Comparison of ENCODE assay signal across 1 cellular context in the genomic region with DNA sequence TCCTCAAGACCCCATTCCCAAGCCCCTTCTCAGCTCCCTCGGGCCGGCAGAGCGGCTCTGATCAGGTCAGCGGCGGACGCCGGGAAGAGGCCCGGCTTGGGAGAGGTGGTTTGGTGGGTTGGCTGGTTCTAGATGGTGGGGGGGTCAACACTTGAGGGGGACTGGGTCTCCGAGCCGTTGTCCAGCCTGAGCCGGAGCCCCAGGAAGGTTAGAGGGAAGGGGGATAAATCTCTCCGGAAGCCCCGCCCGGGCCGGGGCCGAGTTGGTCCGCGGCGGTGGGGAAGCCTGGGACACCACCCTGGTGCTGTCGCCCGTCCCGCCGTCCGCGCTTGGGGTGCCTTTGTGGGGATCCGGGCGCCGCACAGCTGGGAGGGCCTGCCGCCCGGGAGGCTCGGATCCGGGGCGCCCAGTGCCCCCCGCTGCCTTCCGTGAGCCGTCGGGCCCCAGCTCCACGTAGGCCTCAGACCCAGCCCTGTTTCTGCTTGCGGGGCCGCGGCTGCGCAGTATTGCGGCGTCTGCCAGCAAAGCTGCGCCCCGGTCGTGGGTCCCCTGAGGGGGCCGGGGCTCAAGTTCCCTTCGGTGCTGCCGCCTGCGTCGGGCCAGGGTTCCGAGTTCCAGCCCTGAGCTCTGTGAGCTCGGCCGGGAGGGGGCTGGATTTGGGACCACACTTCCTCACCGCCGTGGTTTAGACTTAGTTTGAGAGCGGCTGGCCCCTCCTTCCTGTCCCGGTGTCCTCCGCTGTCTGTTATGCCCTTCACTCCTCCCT.
TF ChIP-seq lines count a peak whose summit lies in the region.

No MANE protein-coding gene starts in this region.

TF ChIP-seq in HEK293, 187 proteins besides CTCF, POLR2A, EP300 and RAD21 (continued from another document and continues in another):
- TF ChIP-seq ZNF175 (tag by site-specific recombination; IDR thresholded peaks at IDR 0.05), result no peak
- TF ChIP-seq ZXDB (tag by site-specific recombination; IDR thresholded peaks at IDR 0.05), result no peak; the same call in 1 of the 2 replicates
- no peak for TF ChIP-seq ZFP37 (tag by site-specific recombination; IDR thresholded peaks at IDR 0.05)
- no peak for TF ChIP-seq ZNF843 (tag by site-specific recombination; IDR thresholded peaks at IDR 0.05)
- TF ChIP-seq ZNF514 (tag by site-specific recombination; IDR thresholded peaks at IDR 0.05), result no peak
- no peak for TF ChIP-seq ZNF654 (tag by site-specific recombination; IDR thresholded peaks at IDR 0.05; ENCODE audit: low read depth)
- no peak for TF ChIP-seq ZNF830 (tag by site-specific recombination; IDR thresholded peaks at IDR 0.05; ENCODE audit: low read depth)
- 0 out of 2 replicates have a peak, but pooled peaks have one; percentile 27 for TF ChIP-seq TRIM28 (IDR thresholded peaks at IDR 0.05; ENCODE audit: borderline replicate concordance, low read length)
- TF ChIP-seq GLI4 (tag by site-specific recombination; IDR thresholded peaks at IDR 0.05), result no peak; the same call in 1 of the 2 replicates
- TF ChIP-seq, protein P1, sequence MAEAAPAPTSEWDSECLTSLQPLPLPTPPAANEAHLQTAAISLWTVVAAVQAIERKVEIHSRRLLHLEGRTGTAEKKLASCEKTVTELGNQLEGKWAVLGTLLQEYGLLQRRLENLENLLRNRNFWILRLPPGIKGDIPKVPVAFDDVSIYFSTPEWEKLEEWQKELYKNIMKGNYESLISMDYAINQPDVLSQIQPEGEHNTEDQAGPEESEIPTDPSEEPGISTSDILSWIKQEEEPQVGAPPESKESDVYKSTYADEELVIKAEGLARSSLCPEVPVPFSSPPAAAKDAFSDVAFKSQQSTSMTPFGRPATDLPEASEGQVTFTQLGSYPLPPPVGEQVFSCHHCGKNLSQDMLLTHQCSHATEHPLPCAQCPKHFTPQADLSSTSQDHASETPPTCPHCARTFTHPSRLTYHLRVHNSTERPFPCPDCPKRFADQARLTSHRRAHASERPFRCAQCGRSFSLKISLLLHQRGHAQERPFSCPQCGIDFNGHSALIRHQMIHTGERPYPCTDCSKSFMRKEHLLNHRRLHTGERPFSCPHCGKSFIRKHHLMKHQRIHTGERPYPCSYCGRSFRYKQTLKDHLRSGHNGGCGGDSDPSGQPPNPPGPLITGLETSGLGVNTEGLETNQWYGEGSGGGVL (tag by site-specific recombination; IDR thresholded peaks at IDR 0.05), result peak; percentile 48; the same call in 1 of the 2 replicates
- no peak for TF ChIP-seq SALL2 (tag by site-specific recombination; IDR thresholded peaks at IDR 0.05; ENCODE audit: borderline replicate concordance)
- TF ChIP-seq SP2 (tag by site-specific recombination; IDR thresholded peaks at IDR 0.05), result peak; percentile 32
- no peak for TF ChIP-seq ZNF394 (tag by site-specific recombination; IDR thresholded peaks at IDR 0.05; ENCODE audit: borderline replicate concordance)
- no peak for TF ChIP-seq HOXC10 (CRISPR knock-in tag; IDR thresholded peaks at IDR 0.05)
- no peak for TF ChIP-seq YY1 (tag by site-specific recombination; IDR thresholded peaks at IDR 0.05)
- TF ChIP-seq GLIS1 (tag by site-specific recombination; IDR thresholded peaks at IDR 0.05), result peak; percentile 63
- TF ChIP-seq, protein P2, sequence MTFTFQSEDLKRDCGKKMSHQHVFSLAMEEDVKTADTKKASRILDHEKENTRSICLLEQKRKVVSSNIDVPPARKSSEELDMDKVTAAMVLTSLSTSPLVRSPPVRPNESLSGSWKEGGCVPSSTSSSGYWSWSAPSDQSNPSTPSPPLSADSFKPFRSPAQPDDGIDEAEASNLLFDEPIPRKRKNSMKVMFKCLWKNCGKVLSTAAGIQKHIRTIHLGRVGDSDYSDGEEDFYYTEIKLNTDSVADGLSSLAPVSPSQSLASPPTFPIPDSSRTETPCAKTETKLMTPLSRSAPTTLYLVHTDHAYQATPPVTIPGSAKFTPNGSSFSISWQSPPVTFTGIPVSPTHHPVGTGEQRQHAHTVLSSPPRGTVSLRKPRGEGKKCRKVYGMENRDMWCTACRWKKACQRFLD (tag by site-specific recombination; IDR thresholded peaks at IDR 0.05), result no peak
- no peak for TF ChIP-seq ZNF211 (tag by site-specific recombination; IDR thresholded peaks at IDR 0.05; ENCODE audit: low read depth)
- TF ChIP-seq ZNF660 (tag by site-specific recombination; IDR thresholded peaks at IDR 0.05), result peak; percentile 50
- TF ChIP-seq ZBTB1 (tag by site-specific recombination; IDR thresholded peaks at IDR 0.05), result no peak
- TF ChIP-seq ZNF629 (tag by site-specific recombination; IDR thresholded peaks at IDR 0.05), result no peak
- no peak for TF ChIP-seq ZNF2 (tag by site-specific recombination; IDR thresholded peaks at IDR 0.05)
- TF ChIP-seq ZNF248 (tag by site-specific recombination; IDR thresholded peaks at IDR 0.05), result no peak
- no peak for TF ChIP-seq REPIN1 (tag by site-specific recombination; IDR thresholded peaks at IDR 0.05; ENCODE audit: low read depth)
- TF ChIP-seq OVOL3 (tag by site-specific recombination; IDR thresholded peaks at IDR 0.05), result 0 out of 2 replicates have a peak, but pooled peaks have one; percentile 11
- 0 out of 2 replicates have a peak, but pooled peaks have one; percentile 4 for TF ChIP-seq KLF1 (tag by site-specific recombination; IDR thresholded peaks at IDR 0.05)
- TF ChIP-seq, protein P3, sequence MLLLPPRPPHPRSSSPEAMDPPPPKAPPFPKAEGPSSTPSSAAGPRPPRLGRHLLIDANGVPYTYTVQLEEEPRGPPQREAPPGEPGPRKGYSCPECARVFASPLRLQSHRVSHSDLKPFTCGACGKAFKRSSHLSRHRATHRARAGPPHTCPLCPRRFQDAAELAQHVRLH (tag by site-specific recombination; IDR thresholded peaks at IDR 0.05), result no peak
- TF ChIP-seq, protein P4, sequence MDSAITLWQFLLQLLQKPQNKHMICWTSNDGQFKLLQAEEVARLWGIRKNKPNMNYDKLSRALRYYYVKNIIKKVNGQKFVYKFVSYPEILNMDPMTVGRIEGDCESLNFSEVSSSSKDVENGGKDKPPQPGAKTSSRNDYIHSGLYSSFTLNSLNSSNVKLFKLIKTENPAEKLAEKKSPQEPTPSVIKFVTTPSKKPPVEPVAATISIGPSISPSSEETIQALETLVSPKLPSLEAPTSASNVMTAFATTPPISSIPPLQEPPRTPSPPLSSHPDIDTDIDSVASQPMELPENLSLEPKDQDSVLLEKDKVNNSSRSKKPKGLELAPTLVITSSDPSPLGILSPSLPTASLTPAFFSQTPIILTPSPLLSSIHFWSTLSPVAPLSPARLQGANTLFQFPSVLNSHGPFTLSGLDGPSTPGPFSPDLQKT (IDR thresholded peaks at IDR 0.05; ENCODE audit: borderline replicate concordance, low read depth, low read length), result no peak
- TF ChIP-seq ZNF530 (tag by site-specific recombination; IDR thresholded peaks at IDR 0.05; ENCODE audit: low read depth), result no peak
- TF ChIP-seq TCF7L2 (IDR thresholded peaks at IDR 0.05; ENCODE audit: borderline replicate concordance, low read depth, low read length), result no peak
- no peak for TF ChIP-seq ZNF449 (tag by site-specific recombination; IDR thresholded peaks at IDR 0.05)
- TF ChIP-seq, protein P5, sequence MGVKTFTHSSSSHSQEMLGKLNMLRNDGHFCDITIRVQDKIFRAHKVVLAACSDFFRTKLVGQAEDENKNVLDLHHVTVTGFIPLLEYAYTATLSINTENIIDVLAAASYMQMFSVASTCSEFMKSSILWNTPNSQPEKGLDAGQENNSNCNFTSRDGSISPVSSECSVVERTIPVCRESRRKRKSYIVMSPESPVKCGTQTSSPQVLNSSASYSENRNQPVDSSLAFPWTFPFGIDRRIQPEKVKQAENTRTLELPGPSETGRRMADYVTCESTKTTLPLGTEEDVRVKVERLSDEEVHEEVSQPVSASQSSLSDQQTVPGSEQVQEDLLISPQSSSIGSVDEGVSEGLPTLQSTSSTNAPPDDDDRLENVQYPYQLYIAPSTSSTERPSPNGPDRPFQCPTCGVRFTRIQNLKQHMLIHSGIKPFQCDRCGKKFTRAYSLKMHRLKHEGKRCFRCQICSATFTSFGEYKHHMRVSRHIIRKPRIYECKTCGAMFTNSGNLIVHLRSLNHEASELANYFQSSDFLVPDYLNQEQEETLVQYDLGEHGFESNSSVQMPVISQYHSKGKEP (tag by site-specific recombination; IDR thresholded peaks at IDR 0.05), result no peak
- TF ChIP-seq PRDM6 (tag by site-specific recombination; IDR thresholded peaks at IDR 0.05), result no peak
- TF ChIP-seq ZBTB48 (tag by site-specific recombination; IDR thresholded peaks at IDR 0.05), result peak; percentile 86
- no peak for TF ChIP-seq ZNF621 (tag by site-specific recombination; IDR thresholded peaks at IDR 0.05)
- no peak for TF ChIP-seq ZNF658 (tag by site-specific recombination; IDR thresholded peaks at IDR 0.05)
- TF ChIP-seq ZNF202 (tag by site-specific recombination; IDR thresholded peaks at IDR 0.05; ENCODE audit: borderline replicate concordance), result no peak
- TF ChIP-seq GFI1B (tag by site-specific recombination; IDR thresholded peaks at IDR 0.05), result no peak; the same call in 1 of the 2 replicates
- TF ChIP-seq ZNF148 (tag by site-specific recombination; IDR thresholded peaks at IDR 0.05; ENCODE audit: borderline replicate concordance), result no peak
- no peak for TF ChIP-seq ZNF221 (tag by site-specific recombination; IDR thresholded peaks at IDR 0.05; ENCODE audit: borderline replicate concordance)
- no peak for TF ChIP-seq ZNF677 (tag by site-specific recombination; IDR thresholded peaks at IDR 0.05)
- TF ChIP-seq ZNF292 (tag by site-specific recombination; IDR thresholded peaks at IDR 0.05; ENCODE audit: borderline replicate concordance, low read depth), result no peak
- no peak for TF ChIP-seq ZNF10 (tag by site-specific recombination; IDR thresholded peaks at IDR 0.05)
- no peak for TF ChIP-seq ZNF19 (tag by site-specific recombination; IDR thresholded peaks at IDR 0.05; ENCODE audit: low read depth)
- TF ChIP-seq ZBTB21 (tag by site-specific recombination; IDR thresholded peaks at IDR 0.05), result no peak
- TF ChIP-seq ZNF747 (tag by site-specific recombination; IDR thresholded peaks at IDR 0.05), result no peak
- no peak for TF ChIP-seq ZNF785 (tag by site-specific recombination; IDR thresholded peaks at IDR 0.05)
- 0 out of 2 replicates have a peak, but pooled peaks have one; percentile 14 for TF ChIP-seq KLF10 (tag by site-specific recombination; IDR thresholded peaks at IDR 0.05)
- no peak for TF ChIP-seq ZNF302 (tag by site-specific recombination; IDR thresholded peaks at IDR 0.05; ENCODE audit: low read depth)
- TF ChIP-seq ZNF639 (tag by site-specific recombination; IDR thresholded peaks at IDR 0.05), result no peak
- peak; percentile 66 for TF ChIP-seq ZBTB26 (tag by site-specific recombination; optimal IDR thresholded peaks at IDR 0.05)
